Comparison of ENCODE assay signal across 16 cellular contexts in the genomic region with DNA sequence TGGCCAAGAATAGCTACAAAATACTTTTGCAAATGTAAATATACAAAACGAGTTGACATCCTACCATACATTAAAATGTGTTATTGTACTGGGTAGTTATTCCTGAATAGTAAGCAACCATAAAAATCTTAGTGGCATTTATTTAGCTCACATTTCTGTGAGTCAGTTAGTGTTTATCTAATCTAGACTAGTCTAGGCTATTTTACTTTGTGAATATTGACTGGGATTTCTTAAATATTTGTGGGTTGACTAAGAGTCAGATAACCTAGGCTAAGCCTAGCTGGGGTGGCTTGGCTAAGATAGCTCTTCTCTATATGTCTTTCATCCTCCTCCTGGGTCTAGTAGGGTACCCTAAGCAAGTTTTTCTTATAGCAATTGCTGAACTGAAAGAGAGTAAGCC.
"Had no signal": no experiment of that assay in that cellular context is flagged by ENCODE, and none has a peak within 500 bp of the region (broad histone marks: within the 10 kb centered on the region; RNA-seq: fewer than 3 reads in every experiment).

No MANE protein-coding gene starts in this region.

- H3K79me2 ChIP-seq: hepatocyte had no signal

- H3K4me2 ChIP-seq: hepatocyte had no signal

- H3K9me3 Mint-ChIP-seq: endodermal cell had no signal

- H3K4me1 Mint-ChIP-seq: naive thymus-derived CD8-positive, alpha-beta T cell had no signal

- H3K9me3 ChIP-seq: gastrocnemius medialis, mucosa of descending colon, neutrophil, right atrium auricular region, upper lobe of left lung, vagina had no signal

- DNase-seq: effector CD4-positive, alpha-beta T cell; endodermal cell; gastrocnemius medialis; kidney glomerular epithelial cell; mucosa of descending colon; naive thymus-derived CD8-positive, alpha-beta T cell; posterior cingulate gyrus; small intestine; stimulated activated CD4-positive, alpha-beta T cell treated with anti-CD3 and anti-CD28 coated beads, Interleukin-2, amount 100 ng/mL, for 48 hours; stimulated activated naive CD4-positive, alpha-beta T cell treated with Interleukin-2 at 50 U/mL for 16 hours; upper lobe of left lung had no signal

- H3K36me3 ChIP-seq: gastrocnemius medialis, neutrophil, right atrium auricular region, upper lobe of left lung, vagina had no signal

- H2AFZ ChIP-seq: hepatocyte had no signal

- H3K4me3 ChIP-seq: coronary artery, gastrocnemius medialis, hepatocyte, mucosa of descending colon, right atrium auricular region, upper lobe of left lung, vagina had no signal

- H3K36me3 Mint-ChIP-seq: naive thymus-derived CD8-positive, alpha-beta T cell had no signal

- H3K27me3 ChIP-seq: gastrocnemius medialis, hepatocyte, neutrophil, right atrium auricular region, upper lobe of left lung, vagina had no signal

- H3K4me1 ChIP-seq: gastrocnemius medialis, right atrium auricular region, upper lobe of left lung, vagina had no signal

- ATAC-seq: gastrocnemius medialis; mucosa of descending colon; naive thymus-derived CD8-positive, alpha-beta T cell had no signal

- H3K4me3 Mint-ChIP-seq: endodermal cell; naive thymus-derived CD8-positive, alpha-beta T cell had no signal

- H3K27ac Mint-ChIP-seq: endodermal cell; naive thymus-derived CD8-positive, alpha-beta T cell had no signal

- H3K27ac ChIP-seq: gastrocnemius medialis, hepatocyte, neutrophil, right atrium auricular region, upper lobe of left lung, vagina had no signal

- H3K27me3 Mint-ChIP-seq: naive thymus-derived CD8-positive, alpha-beta T cell had no signal
